17 cellular contexts compared by ENCODE assay signal in the genomic region with DNA sequence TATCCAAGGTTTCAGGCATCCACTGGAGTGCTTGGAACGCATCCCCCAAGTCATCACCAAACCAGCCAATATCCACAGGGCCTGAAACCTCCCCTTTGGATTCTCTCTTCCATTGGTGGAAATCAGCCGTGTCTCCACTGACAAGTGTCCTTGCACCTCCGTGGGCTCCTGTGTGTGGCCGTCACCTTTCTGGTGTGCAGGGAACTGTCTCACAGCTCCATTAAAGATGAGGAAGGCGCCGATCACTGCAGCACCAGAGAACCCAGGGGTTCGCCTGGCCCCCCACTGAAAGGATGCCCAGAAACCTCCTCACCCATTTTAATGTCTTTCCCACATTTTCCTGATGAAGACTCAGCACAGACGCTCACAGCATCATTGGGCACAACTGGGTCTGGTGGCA.
"Had no signal": no experiment of that assay in that cellular context is flagged by ENCODE, and none has a peak within 500 bp of the region (broad histone marks: within the 10 kb centered on the region; RNA-seq: fewer than 3 reads in every experiment).

No MANE protein-coding gene starts in this region.

- H3K27ac Mint-ChIP-seq: activated B cell treated with CpG ODN at 0.5 μM for 24 hours; activated naive CD4-positive, alpha-beta T cell treated with anti-CD3 and anti-CD28 coated beads, Interleukin-2, amount 50 U/mL, for 72 hours; nephron; T-cell; type B pancreatic cell had no signal

- DNase-seq: cerebellar nuclear complex; effector CD4-positive, alpha-beta T cell; midbrain; occipital lobe; SHP77 had no signal

- H3K27me3 ChIP-seq: adrenal gland, breast epithelium, esophagus muscularis mucosa, gastroesophageal sphincter had no signal

- H3K9me3 ChIP-seq: adrenal gland, breast epithelium, esophagus muscularis mucosa, gastroesophageal sphincter had no signal

- H3K36me3 Mint-ChIP-seq: activated naive CD4-positive, alpha-beta T cell treated with anti-CD3 and anti-CD28 coated beads, Interleukin-2, amount 50 U/mL, for 72 hours; T-cell had no signal

- H3K4me3 ChIP-seq: adrenal gland, breast epithelium, esophagus muscularis mucosa, gastroesophageal sphincter, lung, SK-N-MC had no signal

- H3K4me1 ChIP-seq: adrenal gland, breast epithelium had no signal

- H3K27ac ChIP-seq: adrenal gland, breast epithelium, esophagus muscularis mucosa, gastroesophageal sphincter, SK-N-MC had no signal

- ATAC-seq: gastroesophageal sphincter; stimulated activated naive CD8-positive, alpha-beta T cell treated with anti-CD3 and anti-CD28 coated beads, Interleukin-15, amount 100 ng/mL, for 72 hours; T-cell had no signal

- H3K36me3 ChIP-seq: adrenal gland, breast epithelium, esophagus muscularis mucosa, gastroesophageal sphincter had no signal

- H3K4me1 Mint-ChIP-seq: activated B cell treated with CpG ODN at 0.5 μM for 24 hours; stimulated activated naive CD8-positive, alpha-beta T cell treated with anti-CD3 and anti-CD28 coated beads, Interleukin-15, amount 100 ng/mL, for 72 hours; T-cell had no signal

- H3K9me3 Mint-ChIP-seq: activated B cell treated with CpG ODN at 0.5 μM for 24 hours; activated naive CD4-positive, alpha-beta T cell treated with anti-CD3 and anti-CD28 coated beads, Interleukin-2, amount 50 U/mL, for 72 hours; nephron; stimulated activated naive CD8-positive, alpha-beta T cell treated with anti-CD3 and anti-CD28 coated beads, Interleukin-15, amount 100 ng/mL, for 72 hours; T-cell; type B pancreatic cell had no signal

- H3K27me3 Mint-ChIP-seq: type B pancreatic cell had no signal

- H3K4me3 Mint-ChIP-seq: activated B cell treated with CpG ODN at 0.5 μM for 24 hours; nephron; stimulated activated naive CD8-positive, alpha-beta T cell treated with anti-CD3 and anti-CD28 coated beads, Interleukin-15, amount 100 ng/mL, for 72 hours; T-cell; type B pancreatic cell had no signal
